ENCODE assay signal across 1 cellular context in the genomic region with DNA sequence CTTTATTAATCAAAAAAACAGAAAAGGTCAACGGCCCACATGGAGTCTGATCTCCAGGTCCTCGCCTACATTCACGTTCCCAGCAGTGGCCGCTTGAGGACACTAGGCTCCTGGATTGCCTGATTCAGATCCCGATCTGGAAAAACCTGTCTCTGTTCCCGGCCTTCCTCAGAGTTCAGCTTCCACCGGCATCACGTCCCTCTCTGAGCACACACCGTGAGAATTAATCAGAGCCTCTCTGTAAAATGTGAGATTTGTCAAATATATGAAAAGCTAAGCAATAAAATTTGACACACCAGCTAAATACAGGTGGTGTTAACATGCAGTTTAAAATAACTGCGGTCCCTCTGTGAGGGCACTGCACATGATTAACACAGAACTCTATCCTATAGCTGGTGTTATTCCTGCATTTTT.
TF ChIP-seq lines count a peak whose summit lies in the region.

No MANE protein-coding gene starts in this region.

TF ChIP-seq in HepG2, 621 proteins besides CTCF, POLR2A, EP300 and RAD21 (continued from another document and continues in another):
- TF ChIP-seq, protein P1, sequence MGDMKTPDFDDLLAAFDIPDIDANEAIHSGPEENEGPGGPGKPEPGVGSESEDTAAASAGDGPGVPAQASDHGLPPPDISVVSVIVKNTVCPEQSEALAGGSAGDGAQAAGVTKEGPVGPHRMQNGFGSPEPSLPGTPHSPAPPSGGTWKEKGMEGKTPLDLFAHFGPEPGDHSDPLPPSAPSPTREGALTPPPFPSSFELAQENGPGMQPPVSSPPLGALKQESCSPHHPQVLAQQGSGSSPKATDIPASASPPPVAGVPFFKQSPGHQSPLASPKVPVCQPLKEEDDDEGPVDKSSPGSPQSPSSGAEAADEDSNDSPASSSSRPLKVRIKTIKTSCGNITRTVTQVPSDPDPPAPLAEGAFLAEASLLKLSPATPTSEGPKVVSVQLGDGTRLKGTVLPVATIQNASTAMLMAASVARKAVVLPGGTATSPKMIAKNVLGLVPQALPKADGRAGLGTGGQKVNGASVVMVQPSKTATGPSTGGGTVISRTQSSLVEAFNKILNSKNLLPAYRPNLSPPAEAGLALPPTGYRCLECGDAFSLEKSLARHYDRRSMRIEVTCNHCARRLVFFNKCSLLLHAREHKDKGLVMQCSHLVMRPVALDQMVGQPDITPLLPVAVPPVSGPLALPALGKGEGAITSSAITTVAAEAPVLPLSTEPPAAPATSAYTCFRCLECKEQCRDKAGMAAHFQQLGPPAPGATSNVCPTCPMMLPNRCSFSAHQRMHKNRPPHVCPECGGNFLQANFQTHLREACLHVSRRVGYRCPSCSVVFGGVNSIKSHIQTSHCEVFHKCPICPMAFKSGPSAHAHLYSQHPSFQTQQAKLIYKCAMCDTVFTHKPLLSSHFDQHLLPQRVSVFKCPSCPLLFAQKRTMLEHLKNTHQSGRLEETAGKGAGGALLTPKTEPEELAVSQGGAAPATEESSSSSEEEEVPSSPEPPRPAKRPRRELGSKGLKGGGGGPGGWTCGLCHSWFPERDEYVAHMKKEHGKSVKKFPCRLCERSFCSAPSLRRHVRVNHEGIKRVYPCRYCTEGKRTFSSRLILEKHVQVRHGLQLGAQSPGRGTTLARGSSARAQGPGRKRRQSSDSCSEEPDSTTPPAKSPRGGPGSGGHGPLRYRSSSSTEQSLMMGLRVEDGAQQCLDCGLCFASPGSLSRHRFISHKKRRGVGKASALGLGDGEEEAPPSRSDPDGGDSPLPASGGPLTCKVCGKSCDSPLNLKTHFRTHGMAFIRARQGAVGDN (CRISPR knock-in tag; IDR thresholded peaks at IDR 0.05) = no peak
- no peak for TF ChIP-seq CENPX (CRISPR knock-in tag; IDR thresholded peaks at IDR 0.05)
- TF ChIP-seq, protein P2, sequence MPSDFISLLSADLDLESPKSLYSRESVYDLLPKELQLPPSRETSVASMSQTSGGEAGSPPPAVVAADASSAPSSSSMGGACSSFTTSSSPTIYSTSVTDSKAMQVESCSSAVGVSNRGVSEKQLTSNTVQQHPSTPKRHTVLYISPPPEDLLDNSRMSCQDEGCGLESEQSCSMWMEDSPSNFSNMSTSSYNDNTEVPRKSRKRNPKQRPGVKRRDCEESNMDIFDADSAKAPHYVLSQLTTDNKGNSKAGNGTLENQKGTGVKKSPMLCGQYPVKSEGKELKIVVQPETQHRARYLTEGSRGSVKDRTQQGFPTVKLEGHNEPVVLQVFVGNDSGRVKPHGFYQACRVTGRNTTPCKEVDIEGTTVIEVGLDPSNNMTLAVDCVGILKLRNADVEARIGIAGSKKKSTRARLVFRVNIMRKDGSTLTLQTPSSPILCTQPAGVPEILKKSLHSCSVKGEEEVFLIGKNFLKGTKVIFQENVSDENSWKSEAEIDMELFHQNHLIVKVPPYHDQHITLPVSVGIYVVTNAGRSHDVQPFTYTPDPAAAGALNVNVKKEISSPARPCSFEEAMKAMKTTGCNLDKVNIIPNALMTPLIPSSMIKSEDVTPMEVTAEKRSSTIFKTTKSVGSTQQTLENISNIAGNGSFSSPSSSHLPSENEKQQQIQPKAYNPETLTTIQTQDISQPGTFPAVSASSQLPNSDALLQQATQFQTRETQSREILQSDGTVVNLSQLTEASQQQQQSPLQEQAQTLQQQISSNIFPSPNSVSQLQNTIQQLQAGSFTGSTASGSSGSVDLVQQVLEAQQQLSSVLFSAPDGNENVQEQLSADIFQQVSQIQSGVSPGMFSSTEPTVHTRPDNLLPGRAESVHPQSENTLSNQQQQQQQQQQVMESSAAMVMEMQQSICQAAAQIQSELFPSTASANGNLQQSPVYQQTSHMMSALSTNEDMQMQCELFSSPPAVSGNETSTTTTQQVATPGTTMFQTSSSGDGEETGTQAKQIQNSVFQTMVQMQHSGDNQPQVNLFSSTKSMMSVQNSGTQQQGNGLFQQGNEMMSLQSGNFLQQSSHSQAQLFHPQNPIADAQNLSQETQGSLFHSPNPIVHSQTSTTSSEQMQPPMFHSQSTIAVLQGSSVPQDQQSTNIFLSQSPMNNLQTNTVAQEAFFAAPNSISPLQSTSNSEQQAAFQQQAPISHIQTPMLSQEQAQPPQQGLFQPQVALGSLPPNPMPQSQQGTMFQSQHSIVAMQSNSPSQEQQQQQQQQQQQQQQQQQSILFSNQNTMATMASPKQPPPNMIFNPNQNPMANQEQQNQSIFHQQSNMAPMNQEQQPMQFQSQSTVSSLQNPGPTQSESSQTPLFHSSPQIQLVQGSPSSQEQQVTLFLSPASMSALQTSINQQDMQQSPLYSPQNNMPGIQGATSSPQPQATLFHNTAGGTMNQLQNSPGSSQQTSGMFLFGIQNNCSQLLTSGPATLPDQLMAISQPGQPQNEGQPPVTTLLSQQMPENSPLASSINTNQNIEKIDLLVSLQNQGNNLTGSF (CRISPR knock-in tag; IDR thresholded peaks at IDR 0.05) = no peak
- peak; percentile 55; the same call in 1 of the 2 replicates for TF ChIP-seq HOXA5 (CRISPR knock-in tag; IDR thresholded peaks at IDR 0.05)
- TF ChIP-seq SRSF9 (IDR thresholded peaks at IDR 0.05; ENCODE audit: borderline replicate concordance, insufficient read depth, low read depth, low read length, poor library complexity, severe bottlenecking) = no peak
- no peak for TF ChIP-seq ATF1 (CRISPR knock-in tag; IDR thresholded peaks at IDR 0.05)
- TF ChIP-seq, protein P3, sequence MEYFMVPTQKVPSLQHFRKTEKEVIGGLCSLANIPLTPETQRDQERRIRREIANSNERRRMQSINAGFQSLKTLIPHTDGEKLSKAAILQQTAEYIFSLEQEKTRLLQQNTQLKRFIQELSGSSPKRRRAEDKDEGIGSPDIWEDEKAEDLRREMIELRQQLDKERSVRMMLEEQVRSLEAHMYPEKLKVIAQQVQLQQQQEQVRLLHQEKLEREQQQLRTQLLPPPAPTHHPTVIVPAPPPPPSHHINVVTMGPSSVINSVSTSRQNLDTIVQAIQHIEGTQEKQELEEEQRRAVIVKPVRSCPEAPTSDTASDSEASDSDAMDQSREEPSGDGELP (IDR thresholded peaks at IDR 0.05; ENCODE audit: borderline replicate concordance, low read depth) = no peak
- TF ChIP-seq HOXA9 (CRISPR knock-in tag; IDR thresholded peaks at IDR 0.05; ENCODE audit: borderline replicate concordance) = no peak
- TF ChIP-seq FOXK1 (CRISPR knock-in tag; IDR thresholded peaks at IDR 0.05; ENCODE audit: borderline replicate concordance, low read depth) = no peak
- TF ChIP-seq, protein P4, sequence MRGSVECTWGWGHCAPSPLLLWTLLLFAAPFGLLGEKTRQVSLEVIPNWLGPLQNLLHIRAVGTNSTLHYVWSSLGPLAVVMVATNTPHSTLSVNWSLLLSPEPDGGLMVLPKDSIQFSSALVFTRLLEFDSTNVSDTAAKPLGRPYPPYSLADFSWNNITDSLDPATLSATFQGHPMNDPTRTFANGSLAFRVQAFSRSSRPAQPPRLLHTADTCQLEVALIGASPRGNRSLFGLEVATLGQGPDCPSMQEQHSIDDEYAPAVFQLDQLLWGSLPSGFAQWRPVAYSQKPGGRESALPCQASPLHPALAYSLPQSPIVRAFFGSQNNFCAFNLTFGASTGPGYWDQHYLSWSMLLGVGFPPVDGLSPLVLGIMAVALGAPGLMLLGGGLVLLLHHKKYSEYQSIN (CRISPR knock-in tag; IDR thresholded peaks at IDR 0.05; ENCODE audit: borderline replicate concordance) = no peak
- no peak for TF ChIP-seq ZSCAN9 (CRISPR knock-in tag; IDR thresholded peaks at IDR 0.05; ENCODE audit: borderline replicate concordance)
- TF ChIP-seq CCDC6 (CRISPR knock-in tag; IDR thresholded peaks at IDR 0.05) = no peak
- TF ChIP-seq, protein P5, sequence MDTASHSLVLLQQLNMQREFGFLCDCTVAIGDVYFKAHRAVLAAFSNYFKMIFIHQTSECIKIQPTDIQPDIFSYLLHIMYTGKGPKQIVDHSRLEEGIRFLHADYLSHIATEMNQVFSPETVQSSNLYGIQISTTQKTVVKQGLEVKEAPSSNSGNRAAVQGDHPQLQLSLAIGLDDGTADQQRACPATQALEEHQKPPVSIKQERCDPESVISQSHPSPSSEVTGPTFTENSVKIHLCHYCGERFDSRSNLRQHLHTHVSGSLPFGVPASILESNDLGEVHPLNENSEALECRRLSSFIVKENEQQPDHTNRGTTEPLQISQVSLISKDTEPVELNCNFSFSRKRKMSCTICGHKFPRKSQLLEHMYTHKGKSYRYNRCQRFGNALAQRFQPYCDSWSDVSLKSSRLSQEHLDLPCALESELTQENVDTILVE (CRISPR knock-in tag; IDR thresholded peaks at IDR 0.05) = peak; percentile 42; the same call in 1 of the 2 replicates
- TF ChIP-seq, protein P6, sequence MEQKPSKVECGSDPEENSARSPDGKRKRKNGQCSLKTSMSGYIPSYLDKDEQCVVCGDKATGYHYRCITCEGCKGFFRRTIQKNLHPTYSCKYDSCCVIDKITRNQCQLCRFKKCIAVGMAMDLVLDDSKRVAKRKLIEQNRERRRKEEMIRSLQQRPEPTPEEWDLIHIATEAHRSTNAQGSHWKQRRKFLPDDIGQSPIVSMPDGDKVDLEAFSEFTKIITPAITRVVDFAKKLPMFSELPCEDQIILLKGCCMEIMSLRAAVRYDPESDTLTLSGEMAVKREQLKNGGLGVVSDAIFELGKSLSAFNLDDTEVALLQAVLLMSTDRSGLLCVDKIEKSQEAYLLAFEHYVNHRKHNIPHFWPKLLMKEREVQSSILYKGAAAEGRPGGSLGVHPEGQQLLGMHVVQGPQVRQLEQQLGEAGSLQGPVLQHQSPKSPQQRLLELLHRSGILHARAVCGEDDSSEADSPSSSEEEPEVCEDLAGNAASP (CRISPR knock-in tag; IDR thresholded peaks at IDR 0.05; ENCODE audit: borderline replicate concordance) = peak; percentile 47
- TF ChIP-seq ZKSCAN5 (CRISPR knock-in tag; IDR thresholded peaks at IDR 0.05) = no peak
- TF ChIP-seq ZBTB3 (CRISPR knock-in tag; IDR thresholded peaks at IDR 0.05; ENCODE audit: borderline replicate concordance, low read depth) = no peak
- no peak for TF ChIP-seq MZF1 (CRISPR knock-in tag; IDR thresholded peaks at IDR 0.05; ENCODE audit: borderline replicate concordance)
- TF ChIP-seq, protein P7, sequence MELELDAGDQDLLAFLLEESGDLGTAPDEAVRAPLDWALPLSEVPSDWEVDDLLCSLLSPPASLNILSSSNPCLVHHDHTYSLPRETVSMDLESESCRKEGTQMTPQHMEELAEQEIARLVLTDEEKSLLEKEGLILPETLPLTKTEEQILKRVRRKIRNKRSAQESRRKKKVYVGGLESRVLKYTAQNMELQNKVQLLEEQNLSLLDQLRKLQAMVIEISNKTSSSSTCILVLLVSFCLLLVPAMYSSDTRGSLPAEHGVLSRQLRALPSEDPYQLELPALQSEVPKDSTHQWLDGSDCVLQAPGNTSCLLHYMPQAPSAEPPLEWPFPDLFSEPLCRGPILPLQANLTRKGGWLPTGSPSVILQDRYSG (CRISPR knock-in tag; IDR thresholded peaks at IDR 0.05) = 0 out of 2 replicates have a peak, but pooled peaks have one; percentile 6
- no peak for TF ChIP-seq DMAP1 (CRISPR knock-in tag; IDR thresholded peaks at IDR 0.05)
- TF ChIP-seq SOX5 (CRISPR knock-in tag; IDR thresholded peaks at IDR 0.05; ENCODE audit: borderline replicate concordance) = peak; percentile 53; the same call in 1 of the 2 replicates
- TF ChIP-seq, protein P8, sequence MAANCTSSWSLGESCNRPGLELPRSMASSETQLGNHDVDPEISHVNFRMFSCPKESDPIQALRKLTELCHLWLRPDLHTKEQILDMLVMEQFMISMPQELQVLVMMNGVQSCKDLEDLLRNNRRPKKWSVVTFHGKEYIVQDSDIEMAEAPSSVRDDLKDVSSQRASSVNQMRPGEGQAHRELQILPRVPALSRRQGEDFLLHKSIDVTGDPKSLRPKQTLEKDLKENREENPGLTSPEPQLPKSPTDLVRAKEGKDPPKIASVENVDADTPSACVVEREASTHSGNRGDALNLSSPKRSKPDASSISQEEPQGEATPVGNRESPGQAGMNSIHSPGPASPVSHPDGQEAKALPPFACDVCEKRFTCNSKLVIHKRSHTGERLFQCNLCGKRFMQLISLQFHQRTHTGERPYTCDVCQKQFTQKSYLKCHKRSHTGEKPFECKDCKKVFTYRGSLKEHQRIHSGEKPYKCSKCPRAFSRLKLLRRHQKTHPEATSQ (CRISPR knock-in tag; IDR thresholded peaks at IDR 0.05; ENCODE audit: borderline replicate concordance) = no peak
- TF ChIP-seq KLF6 (CRISPR knock-in tag; IDR thresholded peaks at IDR 0.05) = peak; percentile 39; the same call in 1 of the 2 replicates
- no peak for TF ChIP-seq CREM (IDR thresholded peaks at IDR 0.05)
- no peak for TF ChIP-seq CREM (CRISPR knock-in tag; IDR thresholded peaks at IDR 0.05)
- TF ChIP-seq NR2F2 (IDR thresholded peaks at IDR 0.05; ENCODE audit: borderline replicate concordance, low read depth) = no peak
- TF ChIP-seq ZNF569 (CRISPR knock-in tag; IDR thresholded peaks at IDR 0.05; ENCODE audit: borderline replicate concordance) = no peak
- TF ChIP-seq, protein P9, sequence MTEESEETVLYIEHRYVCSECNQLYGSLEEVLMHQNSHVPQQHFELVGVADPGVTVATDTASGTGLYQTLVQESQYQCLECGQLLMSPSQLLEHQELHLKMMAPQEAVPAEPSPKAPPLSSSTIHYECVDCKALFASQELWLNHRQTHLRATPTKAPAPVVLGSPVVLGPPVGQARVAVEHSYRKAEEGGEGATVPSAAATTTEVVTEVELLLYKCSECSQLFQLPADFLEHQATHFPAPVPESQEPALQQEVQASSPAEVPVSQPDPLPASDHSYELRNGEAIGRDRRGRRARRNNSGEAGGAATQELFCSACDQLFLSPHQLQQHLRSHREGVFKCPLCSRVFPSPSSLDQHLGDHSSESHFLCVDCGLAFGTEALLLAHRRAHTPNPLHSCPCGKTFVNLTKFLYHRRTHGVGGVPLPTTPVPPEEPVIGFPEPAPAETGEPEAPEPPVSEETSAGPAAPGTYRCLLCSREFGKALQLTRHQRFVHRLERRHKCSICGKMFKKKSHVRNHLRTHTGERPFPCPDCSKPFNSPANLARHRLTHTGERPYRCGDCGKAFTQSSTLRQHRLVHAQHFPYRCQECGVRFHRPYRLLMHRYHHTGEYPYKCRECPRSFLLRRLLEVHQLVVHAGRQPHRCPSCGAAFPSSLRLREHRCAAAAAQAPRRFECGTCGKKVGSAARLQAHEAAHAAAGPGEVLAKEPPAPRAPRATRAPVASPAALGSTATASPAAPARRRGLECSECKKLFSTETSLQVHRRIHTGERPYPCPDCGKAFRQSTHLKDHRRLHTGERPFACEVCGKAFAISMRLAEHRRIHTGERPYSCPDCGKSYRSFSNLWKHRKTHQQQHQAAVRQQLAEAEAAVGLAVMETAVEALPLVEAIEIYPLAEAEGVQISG (CRISPR knock-in tag; IDR thresholded peaks at IDR 0.05) = peak; percentile 54
- TF ChIP-seq, protein P10, sequence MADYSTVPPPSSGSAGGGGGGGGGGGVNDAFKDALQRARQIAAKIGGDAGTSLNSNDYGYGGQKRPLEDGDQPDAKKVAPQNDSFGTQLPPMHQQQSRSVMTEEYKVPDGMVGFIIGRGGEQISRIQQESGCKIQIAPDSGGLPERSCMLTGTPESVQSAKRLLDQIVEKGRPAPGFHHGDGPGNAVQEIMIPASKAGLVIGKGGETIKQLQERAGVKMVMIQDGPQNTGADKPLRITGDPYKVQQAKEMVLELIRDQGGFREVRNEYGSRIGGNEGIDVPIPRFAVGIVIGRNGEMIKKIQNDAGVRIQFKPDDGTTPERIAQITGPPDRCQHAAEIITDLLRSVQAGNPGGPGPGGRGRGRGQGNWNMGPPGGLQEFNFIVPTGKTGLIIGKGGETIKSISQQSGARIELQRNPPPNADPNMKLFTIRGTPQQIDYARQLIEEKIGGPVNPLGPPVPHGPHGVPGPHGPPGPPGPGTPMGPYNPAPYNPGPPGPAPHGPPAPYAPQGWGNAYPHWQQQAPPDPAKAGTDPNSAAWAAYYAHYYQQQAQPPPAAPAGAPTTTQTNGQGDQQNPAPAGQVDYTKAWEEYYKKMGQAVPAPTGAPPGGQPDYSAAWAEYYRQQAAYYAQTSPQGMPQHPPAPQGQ (CRISPR knock-in tag; IDR thresholded peaks at IDR 0.05; ENCODE audit: borderline replicate concordance) = no peak
- peak; percentile 87 for TF ChIP-seq KDM3A (CRISPR knock-in tag; IDR thresholded peaks at IDR 0.05; ENCODE audit: low read depth)
- no peak for TF ChIP-seq THYN1 (CRISPR knock-in tag; IDR thresholded peaks at IDR 0.05; ENCODE audit: borderline replicate concordance, low read depth)
- no peak for TF ChIP-seq HDAC1 (CRISPR knock-in tag; IDR thresholded peaks at IDR 0.05)
- peak; percentile 55; the same call in 1 of the 2 replicates for TF ChIP-seq TBP (CRISPR knock-in tag; IDR thresholded peaks at IDR 0.05)
- no peak for TF ChIP-seq RBM39 (IDR thresholded peaks at IDR 0.05; ENCODE audit: low read depth, low read length, poor library complexity, severe bottlenecking)
